ENCODE assay signal across 1 cellular context in the genomic region with DNA sequence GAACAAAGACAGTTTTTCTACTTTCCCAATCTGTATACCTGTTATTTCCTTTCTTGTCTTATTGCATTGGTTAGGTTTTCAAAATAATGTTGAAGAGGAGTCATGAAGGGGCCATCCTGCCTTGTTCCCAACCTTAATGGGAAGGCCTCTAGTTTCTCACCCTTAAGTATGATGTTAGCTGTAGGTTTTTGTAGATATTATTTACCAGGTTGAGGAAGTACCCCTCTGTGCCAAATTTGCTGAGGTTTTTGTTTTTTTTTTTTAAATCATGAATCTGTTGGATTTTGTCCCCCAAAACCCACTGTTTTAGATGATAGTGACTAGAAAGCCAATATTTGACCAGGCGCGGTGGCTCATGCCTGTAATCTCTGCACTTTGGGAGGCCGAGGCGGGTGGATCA.
A peak's percentile ranks its signal among the peaks of the same experiment; 100 is the strongest.
TF ChIP-seq lines count a peak whose summit lies in the region.

No MANE protein-coding gene starts in this region.

TF ChIP-seq in HepG2, 621 proteins besides CTCF, POLR2A, EP300 and RAD21:
- no peak for TF ChIP-seq FOXO1 (CRISPR knock-in tag; IDR thresholded peaks at IDR 0.05)
- TF ChIP-seq, protein P1, sequence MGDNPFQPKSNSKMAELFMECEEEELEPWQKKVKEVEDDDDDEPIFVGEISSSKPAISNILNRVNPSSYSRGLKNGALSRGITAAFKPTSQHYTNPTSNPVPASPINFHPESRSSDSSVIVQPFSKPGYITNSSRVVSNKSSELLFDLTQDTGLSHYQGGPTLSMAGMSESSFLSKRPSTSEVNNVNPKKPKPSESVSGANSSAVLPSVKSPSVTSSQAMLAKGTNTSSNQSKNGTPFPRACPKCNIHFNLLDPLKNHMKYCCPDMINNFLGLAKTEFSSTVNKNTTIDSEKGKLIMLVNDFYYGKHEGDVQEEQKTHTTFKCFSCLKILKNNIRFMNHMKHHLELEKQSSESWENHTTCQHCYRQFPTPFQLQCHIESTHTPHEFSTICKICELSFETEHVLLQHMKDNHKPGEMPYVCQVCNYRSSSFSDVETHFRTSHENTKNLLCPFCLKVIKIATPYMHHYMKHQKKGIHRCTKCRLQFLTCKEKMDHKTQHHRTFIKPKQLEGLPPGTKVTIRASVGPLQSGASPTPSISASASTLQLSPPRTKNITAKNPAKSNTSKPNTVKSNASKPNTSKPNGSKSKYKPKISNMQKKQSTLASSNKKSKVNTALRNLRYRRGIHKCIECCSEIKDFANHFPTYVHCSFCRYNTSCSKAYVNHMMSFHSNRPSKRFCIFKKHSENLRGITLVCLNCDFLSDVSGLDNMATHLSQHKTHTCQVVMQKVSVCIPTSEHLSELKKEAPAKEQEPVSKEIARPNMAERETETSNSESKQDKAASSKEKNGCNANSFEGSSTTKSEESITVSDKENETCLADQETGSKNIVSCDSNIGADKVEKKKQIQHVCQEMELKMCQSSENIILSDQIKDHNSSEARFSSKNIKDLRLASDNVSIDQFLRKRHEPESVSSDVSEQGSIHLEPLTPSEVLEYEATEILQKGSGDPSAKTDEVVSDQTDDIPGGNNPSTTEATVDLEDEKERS (CRISPR knock-in tag; IDR thresholded peaks at IDR 0.05), result peak; percentile 82
- TF ChIP-seq MAFK (conservative IDR thresholded peaks at IDR 0.05 in 1 of 2, IDR thresholded peaks at IDR 0.05 in 1 of 2; ENCODE audit: low read length in 2 of 2), result peak; percentile 59 to 80
- TF ChIP-seq SOX6 (IDR thresholded peaks at IDR 0.05), result no peak
- TF ChIP-seq SOX6 (CRISPR knock-in tag; IDR thresholded peaks at IDR 0.05), result no peak
- no peak for TF ChIP-seq FOXO4 (CRISPR knock-in tag; conservative IDR thresholded peaks at IDR 0.05)
- peak; percentile 55; the same call in 1 of the 2 replicates for TF ChIP-seq ZBTB33 (CRISPR knock-in tag; IDR thresholded peaks at IDR 0.05)
- peak; percentile 63 for TF ChIP-seq MAFF (IDR thresholded peaks at IDR 0.05; ENCODE audit: low read depth, low read length)
